20 cellular contexts compared by ENCODE assay signal in the genomic region with DNA sequence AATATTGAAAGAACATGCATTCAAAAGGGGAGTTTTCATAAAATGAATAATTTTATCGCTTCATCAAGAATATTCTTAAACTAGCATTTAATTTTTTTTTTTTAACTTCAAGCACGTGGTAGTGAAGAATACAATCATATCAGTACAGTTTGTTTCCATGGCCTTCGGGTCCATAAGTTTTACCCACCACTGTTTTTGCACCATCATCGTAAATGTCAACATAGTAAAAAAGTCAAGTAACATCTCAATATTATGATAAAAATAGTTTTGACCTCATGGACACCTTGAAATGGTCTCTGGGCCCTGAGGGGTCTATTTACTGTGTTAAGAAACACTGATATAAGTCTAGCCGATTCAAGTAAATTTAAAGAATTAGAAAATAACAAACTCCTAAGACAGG.
DNase-seq lines count a peak whose midpoint lies in the region; ATAC-seq and TF ChIP-seq lines count a peak whose summit lies in the region.
"Had no signal": no experiment of that assay in that cellular context is flagged by ENCODE, and none has a peak within 500 bp of the region (broad histone marks: within the 10 kb centered on the region; RNA-seq: fewer than 3 reads in every experiment).

No MANE protein-coding gene starts in this region.

- peaks cover 16% of the 10 kb centered on the region for H3K4me1 Mint-ChIP-seq in MCF 10A (ENCODE audit: insufficient read depth, unreplicated experiment)

- ATAC-seq in right cardiac atrium: no peak
- ATAC-seq: CD8-positive, alpha-beta T cell had no signal

- WGBS in right cardiac atrium: 83% methylated on average over 5 of the region's 5 CpGs

- peaks cover 5% of the 10 kb centered on the region for H3K9me3 Mint-ChIP-seq in MCF 10A (ENCODE audit: unreplicated experiment)

- no peaks in the 10 kb centered on the region for H3K27me3 ChIP-seq in cardiac muscle cell
- no peaks in the 10 kb centered on the region for H3K27me3 ChIP-seq in right cardiac atrium (ENCODE audit: control insufficient read depth, insufficient read depth)
- no peaks in the 10 kb centered on the region for H3K27me3 ChIP-seq in neutrophil
- H3K27me3 ChIP-seq: BLaER1 had no signal

- H3K36me3 ChIP-seq in cardiac muscle cell (peaks cover 10% of the 10 kb centered on the region), neutrophil (peaks cover 4% of the 10 kb centered on the region)

- H3K36me3 Mint-ChIP-seq in MCF 10A (ENCODE audit: insufficient read depth, unreplicated experiment): peaks cover 31% of the 10 kb centered on the region

- POLR2A ChIA-PET in HEK293T (lab: Yijun Ruan, JAX) (no interaction called here), MCF 10A (lab: Yijun Ruan, JAX) (interaction anchor here (2.5 kb wide), 1 partner anchor 81 kb away, joined by 9 read pairs; the partner anchor contains the start of gene ANKRD17)

- peak overlapping the region; percentile 45 for H3K27ac ChIP-seq in cardiac muscle cell
- no peak overlapping the region for H3K27ac ChIP-seq in right cardiac atrium (ENCODE audit: low read length)
- peak overlapping the region; percentile 30 for H3K27ac ChIP-seq in neutrophil
- H3K27ac ChIP-seq: 22Rv1, BLaER1, C4-2B had no signal

- TF ChIP-seq CTCF in cardiac muscle cell (IDR thresholded peaks at IDR 0.05; ENCODE audit: low read depth, low read length) (no peak), neutrophil (IDR thresholded peaks at IDR 0.05) (no peak), MCF 10A (IDR thresholded peaks at IDR 0.05; ENCODE audit: unreplicated experiment) (no peak)

- no peaks in the 10 kb centered on the region for H3K27me3 Mint-ChIP-seq in MCF 10A (ENCODE audit: insufficient read depth, unreplicated experiment)
- H3K27me3 Mint-ChIP-seq: B cell had no signal

- no peak overlapping the region for H3K4me3 Mint-ChIP-seq in MCF 10A (ENCODE audit: unreplicated experiment)
- H3K4me3 Mint-ChIP-seq: B cell; CD4-positive, CD25-positive, alpha-beta regulatory T cell; CD8-positive, alpha-beta T cell had no signal

- DNase-seq in cardiac muscle cell (ENCODE audit: low read depth in 1 of 2, low spot score in 1 of 2) (no peak), right cardiac atrium (no peak), HEK293T (ENCODE audit: extremely low spot score) (no peak), DMS53 treated with DMSO at 0.1 percent for 48 hours (lab: John Stamatoyannopoulos, UW; ENCODE audit: unreplicated experiment) (no peak), MCF 10A (ENCODE audit: unreplicated experiment) (no peak), amygdala (lab: John Stamatoyannopoulos, UW) (no peak)
- DNase-seq: Caco-2; CD4-positive, CD25-positive, alpha-beta regulatory T cell; CD8-positive, alpha-beta T cell; DMS153; DMS79; EL; GF-D8; GOT3 had no signal

- H3K4me3 ChIP-seq in cardiac muscle cell (no peak overlapping the region), right cardiac atrium (ENCODE audit: low read length) (no peak overlapping the region), neutrophil (ENCODE audit: low read depth in 1 of 2, low read length in 1 of 2) (no peak overlapping the region)
- H3K4me3 ChIP-seq: BLaER1, HAP-1 had no signal

- no TSS peak for BruUV-seq in MCF 10A (replicated peaks; lab: Mats Ljungman, UMichigan)

- H3K4me1 ChIP-seq in cardiac muscle cell (ENCODE audit: low read depth) (peaks cover 8% of the 10 kb centered on the region), right cardiac atrium (ENCODE audit: control insufficient read depth, insufficient read depth, low read length) (no peaks in the 10 kb centered on the region), neutrophil (ENCODE audit: control insufficient read depth in 1 of 2, insufficient read depth in 1 of 2, low read depth in 1 of 2, low read length in 1 of 2) (peaks cover 6 to 16% of the 10 kb centered on the region in 2 experiments)
- H3K4me1 ChIP-seq: Caco-2 had no signal

- CTCF ChIA-PET in HEK293T (lab: Yijun Ruan, JAX): no interaction called here
- CTCF ChIA-PET in MCF 10A (lab: Yijun Ruan, JAX): interaction anchor here (0.7 kb wide), 1 partner anchor 18 kb away, joined by 3 read pairs; no protein-coding TSS in a partner anchor

- intact Hi-C loops in right cardiac atrium (cut with DNase I) (no loop called here), MCF 10A (cut with micrococcal nuclease) (no loop called here)

- H3K27ac Mint-ChIP-seq in MCF 10A (ENCODE audit: low read depth, unreplicated experiment): no peak overlapping the region
- H3K27ac Mint-ChIP-seq: B cell had no signal

- H3K9me3 ChIP-seq in cardiac muscle cell (ENCODE audit: low read depth) (no peaks in the 10 kb centered on the region), right cardiac atrium (ENCODE audit: control insufficient read depth, low read length) (no peaks in the 10 kb centered on the region), neutrophil (no peaks in the 10 kb centered on the region)
- H3K9me3 ChIP-seq: Caco-2, HAP-1 had no signal

TF ChIP-seq in HEK293T, 16 proteins besides CTCF, POLR2A, EP300 and RAD21:
- no peak for TF ChIP-seq LEF1 (IDR thresholded peaks at IDR 0.05; ENCODE audit: borderline replicate concordance)
- TF ChIP-seq, protein P1, sequence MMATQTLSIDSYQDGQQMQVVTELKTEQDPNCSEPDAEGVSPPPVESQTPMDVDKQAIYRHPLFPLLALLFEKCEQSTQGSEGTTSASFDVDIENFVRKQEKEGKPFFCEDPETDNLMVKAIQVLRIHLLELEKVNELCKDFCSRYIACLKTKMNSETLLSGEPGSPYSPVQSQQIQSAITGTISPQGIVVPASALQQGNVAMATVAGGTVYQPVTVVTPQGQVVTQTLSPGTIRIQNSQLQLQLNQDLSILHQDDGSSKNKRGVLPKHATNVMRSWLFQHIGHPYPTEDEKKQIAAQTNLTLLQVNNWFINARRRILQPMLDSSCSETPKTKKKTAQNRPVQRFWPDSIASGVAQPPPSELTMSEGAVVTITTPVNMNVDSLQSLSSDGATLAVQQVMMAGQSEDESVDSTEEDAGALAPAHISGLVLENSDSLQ (IDR thresholded peaks at IDR 0.05): peak; percentile 4; the same call in 1 of the 2 replicates
